In genomic region chr22:25844601-25845000, GRCh38 we compare ENCODE assay signal across 20 cellular contexts.
DNase-seq lines count a peak whose midpoint lies in the region; ATAC-seq and TF ChIP-seq lines count a peak whose summit lies in the region.
"Had no signal": no experiment of that assay in that cellular context is flagged by ENCODE, and none has a peak within 500 bp of the region (broad histone marks: within the 10 kb centered on the region; RNA-seq: fewer than 3 reads in every experiment).

No MANE protein-coding gene starts in this region.

- no peak for ATAC-seq in natural killer cell treated with Interleukin-12 subunit alpha and Interleukin-12 subunit beta and Interleukin-15 and Interleukin-18, amount 100 ng/mL, for 72 hours
- ATAC-seq in natural killer cell (no peak), GM18868 (IDR thresholded peaks at IDR 0.05; ENCODE audit: unreplicated experiment) (no peak)
- ATAC-seq: CD8-positive, alpha-beta T cell had no signal

- no peak overlapping the region for H3K27ac ChIP-seq in osteoblast (ENCODE audit: low read depth, low read length)
- H3K27ac ChIP-seq: BLaER1 treated with 17β-estradiol and CSF1 and Interleukin-3, amounts not matched to agents 10 nM and 100 nM; C4-2B had no signal

- intact Hi-C loops in natural killer cell (cut with micrococcal nuclease) = no loop called here

- no peak overlapping the region for H3K4me2 ChIP-seq in osteoblast (ENCODE audit: insufficient read depth, low read length)
- H3K4me2 ChIP-seq: BLaER1 treated with 17β-estradiol and CSF1 and Interleukin-3, amounts not matched to agents 10 nM and 100 nM had no signal

- no peak overlapping the region for H3K4me3 Mint-ChIP-seq in natural killer cell treated with Interleukin-12 subunit alpha and Interleukin-12 subunit beta and Interleukin-15 and Interleukin-18, amount 100 ng/mL, for 72 hours
- no peak overlapping the region for H3K4me3 Mint-ChIP-seq in natural killer cell
- H3K4me3 Mint-ChIP-seq in osteocyte (ENCODE audit: unreplicated experiment) = no peak overlapping the region
- H3K4me3 Mint-ChIP-seq: B cell; CD4-positive, alpha-beta T cell; CD8-positive, alpha-beta T cell had no signal

- H3K4me1 Mint-ChIP-seq in natural killer cell treated with Interleukin-12 subunit alpha and Interleukin-12 subunit beta and Interleukin-15 and Interleukin-18, amount 100 ng/mL, for 72 hours (ENCODE audit: low read depth in 2 of 2) = no peaks in the 10 kb centered on the region
- no peaks in the 10 kb centered on the region for H3K4me1 Mint-ChIP-seq in natural killer cell
- H3K4me1 Mint-ChIP-seq in osteocyte (ENCODE audit: unreplicated experiment) = no peaks in the 10 kb centered on the region
- H3K4me1 Mint-ChIP-seq: B cell had no signal

- H3K27me3 Mint-ChIP-seq in natural killer cell treated with Interleukin-12 subunit alpha and Interleukin-12 subunit beta and Interleukin-15 and Interleukin-18, amount 100 ng/mL, for 72 hours = no peaks in the 10 kb centered on the region
- H3K27me3 Mint-ChIP-seq in natural killer cell (ENCODE audit: low read depth in 2 of 2) (no peaks in the 10 kb centered on the region), osteocyte (ENCODE audit: unreplicated experiment) (peaks cover 3% of the 10 kb centered on the region)

- H2AFZ ChIP-seq in osteoblast (ENCODE audit: low read length) = no peak overlapping the region

- no peaks in the 10 kb centered on the region for H3K4me1 ChIP-seq in osteoblast (ENCODE audit: insufficient read depth, low read length)
- H3K4me1 ChIP-seq: Caco-2 had no signal

- H3K79me2 ChIP-seq in osteoblast (ENCODE audit: insufficient read depth, low read length) = no peaks in the 10 kb centered on the region

- no peaks in the 10 kb centered on the region for H3K27me3 ChIP-seq in osteoblast (ENCODE audit: insufficient read depth, low read length)
- H3K27me3 ChIP-seq: BLaER1 treated with 17β-estradiol and CSF1 and Interleukin-3, amounts not matched to agents 10 nM and 100 nM had no signal

- H3K9me3 ChIP-seq in osteoblast (ENCODE audit: low read depth, low read length) = no peaks in the 10 kb centered on the region
- H3K9me3 ChIP-seq: BLaER1 treated with 17β-estradiol and CSF1 and Interleukin-3, amounts not matched to agents 10 nM and 100 nM; Caco-2 had no signal

- TF ChIP-seq CTCF in natural killer cell (IDR thresholded peaks at IDR 0.05) (no peak), osteocyte (IDR thresholded peaks at IDR 0.05) (no peak), osteoblast (IDR thresholded peaks at IDR 0.05; ENCODE audit: extremely low read depth, low read depth, low read length) (no peak)

- H3K36me3 ChIP-seq in osteoblast (ENCODE audit: insufficient read depth, low read length) = no peaks in the 10 kb centered on the region
- H3K36me3 ChIP-seq: BLaER1 treated with 17β-estradiol and CSF1 and Interleukin-3, amounts not matched to agents 10 nM and 100 nM had no signal

- peak; percentile 16 for DNase-seq in natural killer cell treated with Interleukin-12 subunit alpha and Interleukin-12 subunit beta and Interleukin-15 and Interleukin-18, amount 100 ng/mL, for 72 hours (ENCODE audit: low spot score)
- DNase-seq in natural killer cell (no peak), ecto neural progenitor cell (ENCODE audit: low spot score) (peak; percentile 18), mesenteric fat pad (ENCODE audit: low spot score) (peak; percentile 55), osteocyte (ENCODE audit: extremely low spot score, unreplicated experiment) (peak; percentile 73), NCI-H1436 treated with DMSO at 0.1 percent for 48 hours (lab: John Stamatoyannopoulos, UW) (no peak), osteoblast (ENCODE audit: insufficient read length, low spot score, missing footprints) (no peak)
- DNase-seq: 8988T; ACHN; AML-193; Caco-2; Calu3; CD4-positive, alpha-beta T cell; CD8-positive, alpha-beta T cell; DMS79 treated with DMSO at 0.1 percent for 48 hours; GF-D8 had no signal

- no peaks in the 10 kb centered on the region for H4K20me1 ChIP-seq in osteoblast (ENCODE audit: insufficient read depth, low read length)

- H3K9me3 Mint-ChIP-seq in natural killer cell treated with Interleukin-12 subunit alpha and Interleukin-12 subunit beta and Interleukin-15 and Interleukin-18, amount 100 ng/mL, for 72 hours = no peaks in the 10 kb centered on the region
- H3K9me3 Mint-ChIP-seq in natural killer cell = no peaks in the 10 kb centered on the region
- no peaks in the 10 kb centered on the region for H3K9me3 Mint-ChIP-seq in osteocyte (ENCODE audit: unreplicated experiment)
- H3K9me3 Mint-ChIP-seq: CD4-positive, alpha-beta T cell; CD8-positive, alpha-beta T cell had no signal

- H3K36me3 Mint-ChIP-seq in natural killer cell treated with Interleukin-12 subunit alpha and Interleukin-12 subunit beta and Interleukin-15 and Interleukin-18, amount 100 ng/mL, for 72 hours = no peaks in the 10 kb centered on the region
- no peaks in the 10 kb centered on the region for H3K36me3 Mint-ChIP-seq in natural killer cell
- H3K36me3 Mint-ChIP-seq in osteocyte (ENCODE audit: unreplicated experiment) = no peaks in the 10 kb centered on the region
- H3K36me3 Mint-ChIP-seq: CD8-positive, alpha-beta T cell had no signal

- H3K4me3 ChIP-seq in osteoblast (ENCODE audit: insufficient read depth, low read length) = no peak overlapping the region
- H3K4me3 ChIP-seq: BLaER1 treated with 17β-estradiol and CSF1 and Interleukin-3, amounts not matched to agents 10 nM and 100 nM had no signal

- H3K27ac Mint-ChIP-seq in natural killer cell treated with Interleukin-12 subunit alpha and Interleukin-12 subunit beta and Interleukin-15 and Interleukin-18, amount 100 ng/mL, for 72 hours = no peak overlapping the region
- H3K27ac Mint-ChIP-seq in natural killer cell (no peak overlapping the region), osteocyte (ENCODE audit: unreplicated experiment) (no peak overlapping the region)
- H3K27ac Mint-ChIP-seq: B cell; CD4-positive, alpha-beta T cell; CD8-positive, alpha-beta T cell had no signal

Comparison
In these comparisons a context has a peak if more than half of its experiments do, and no peak if none do; other contexts are left out.
1. DNase-seq: peak in natural killer cell treated with Interleukin-12 subunit alpha and Interleukin-12 subunit beta and Interleukin-15 and Interleukin-18, amount 100 ng/mL, for 72 hours (single experiment), ecto neural progenitor cell (single experiment), mesenteric fat pad (single experiment) and osteocyte (single experiment); none in natural killer cell (single experiment), NCI-H1436 treated with DMSO at 0.1 percent for 48 hours (single experiment) and osteoblast (single experiment).